Comparison of ENCODE assay signal across 1 cellular context in the genomic region with DNA sequence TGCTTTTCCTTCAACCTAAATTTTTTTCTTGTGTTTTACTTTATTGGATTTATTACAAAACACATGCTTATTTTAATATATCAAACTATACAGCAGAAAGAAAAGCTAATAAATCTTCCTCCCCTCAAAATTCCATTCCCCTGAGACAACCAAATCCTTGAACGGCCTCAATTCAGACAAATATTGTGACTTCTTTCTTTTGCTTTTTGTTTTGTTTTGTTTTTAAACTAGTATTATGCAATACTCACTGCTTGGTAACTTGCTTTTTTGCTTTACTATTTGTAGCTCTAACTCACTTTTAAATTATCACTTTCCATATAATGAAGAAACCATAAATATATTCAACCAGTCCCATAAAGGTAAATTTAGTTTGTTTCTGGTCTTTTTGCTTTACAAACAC.
TF ChIP-seq lines count a peak whose summit lies in the region.

No MANE protein-coding gene starts in this region.

TF ChIP-seq in IMR-90, 13 proteins besides CTCF, POLR2A, EP300 and RAD21:
- no peak for TF ChIP-seq RFX5 (IDR thresholded peaks at IDR 0.05; ENCODE audit: low read depth, low read length)
- TF ChIP-seq CEBPB (IDR thresholded peaks at IDR 0.05; ENCODE audit: low read depth, low read length) = peak; percentile 81
- TF ChIP-seq CHD1 (IDR thresholded peaks at IDR 0.05; ENCODE audit: low read depth, low read length) = no peak
